In the genomic region with DNA sequence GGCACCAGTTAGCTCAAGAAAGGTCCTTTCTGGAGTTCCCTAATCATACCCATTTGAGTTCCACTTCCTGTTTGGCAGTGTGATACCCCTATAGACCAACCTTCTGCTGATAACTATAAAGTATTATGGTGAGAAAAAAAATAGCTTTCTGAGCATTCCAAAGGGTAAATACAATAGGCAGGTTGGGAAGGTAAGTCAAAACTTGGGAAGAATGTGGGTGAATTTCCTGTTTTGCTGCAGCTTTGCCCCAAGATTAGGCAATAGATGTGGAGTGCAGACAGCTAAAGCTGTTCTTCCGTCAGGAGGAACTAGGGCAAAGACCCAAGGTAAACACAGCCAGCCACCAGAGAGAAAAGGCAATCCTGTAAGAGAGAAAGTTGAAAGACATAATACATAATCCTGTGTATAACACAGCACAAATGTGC, we compare ENCODE assay signal across 10 cellular contexts. TPM values are rescaled to one million over a fixed set of nuclear protein-coding genes. Genes with fewer than 3 reads are reported as not detected.
DNase-seq lines count a peak whose midpoint lies in the region; ATAC-seq and TF ChIP-seq lines count a peak whose summit lies in the region.
"Had no signal": no experiment of that assay in that cellular context is flagged by ENCODE, and none has a peak within 500 bp of the region (broad histone marks: within the 10 kb centered on the region; RNA-seq: fewer than 3 reads in every experiment).

No MANE protein-coding gene starts in this region.

- POLR2A ChIA-PET in OCI-LY7 (lab: Charles Lee), result interaction anchor here (0.6 kb wide), 1 partner anchor 49 kb away, joined by 7 read pairs; no protein-coding TSS in a partner anchor

- H3K9me3 Mint-ChIP-seq in CD14-positive monocyte (peaks cover 0 to 7% (median 2%) of the 10 kb centered on the region in 7 donors), memory B cell (peaks cover 8% of the 10 kb centered on the region)

- BruUV-seq in OCI-LY7 (replicated peaks; lab: Mats Ljungman, UMichigan), result no TSS peak

- H3K9me3 ChIP-seq in OCI-LY7 (ENCODE audit: low read length), result peaks cover 12% of the 10 kb centered on the region; the same call in 1 of the 2 replicates

- peaks cover 16% of the 10 kb centered on the region for H3K4me1 Mint-ChIP-seq in CD14-positive monocyte
- peaks cover 20% of the 10 kb centered on the region for H3K4me1 Mint-ChIP-seq in memory B cell

- CTCF ChIA-PET in OCI-LY7 (lab: Charles Lee; ENCODE audit: unreplicated experiment), result no interaction called here

- H3K27me3 Mint-ChIP-seq in CD14-positive monocyte (ENCODE audit: low read depth in 3 of 3) (no peaks in the 10 kb centered on the region), memory B cell (no peaks in the 10 kb centered on the region)
- H3K27me3 Mint-ChIP-seq: central memory CD8-positive, alpha-beta T cell had no signal

- TF ChIP-seq CTCF in CD14-positive monocyte (IDR thresholded peaks at IDR 0.05) (no peak), choroid plexus epithelial cell (conservative IDR thresholded peaks at IDR 0.05; ENCODE audit: low read depth, low read length) (no peak), OCI-LY7 (conservative IDR thresholded peaks at IDR 0.05; ENCODE audit: low read length) (no peak)

- no peak overlapping the region for H3K27ac ChIP-seq in OCI-LY7 (ENCODE audit: low read depth, low read length, poor library complexity, severe bottlenecking)

- H3K4me2 ChIP-seq in OCI-LY7 (ENCODE audit: low read length), result no peak overlapping the region

- DNase-seq in CD14-positive monocyte (ENCODE audit: low spot score) (no peak), NCI-H1092 treated with DMSO at 0.1 percent for 48 hours (lab: John Stamatoyannopoulos, UW) (peak; percentile 67), choroid plexus epithelial cell (ENCODE audit: low read depth) (peak; percentile 90), memory B cell (ENCODE audit: low spot score in 2 of 2) (no peak), OCI-LY7 (ENCODE audit: low spot score) (no peak)
- no peak for DNase-seq in stimulated activated CD4-positive, alpha-beta T cell treated with anti-CD3 and anti-CD28 coated beads, Interleukin-2, amount 100 ng/mL, for 24 hours
- DNase-seq: occipital lobe had no signal

- peak overlapping the region in 1 of 2 donors; percentile 72 for H3K4me3 Mint-ChIP-seq in CD14-positive monocyte
- no peak overlapping the region for H3K4me3 Mint-ChIP-seq in memory B cell
- H3K4me3 Mint-ChIP-seq: central memory CD8-positive, alpha-beta T cell had no signal

- peak overlapping the region in 6 of 7 donors; percentile 17 to 84 (median 69) for H3K27ac Mint-ChIP-seq in CD14-positive monocyte
- H3K27ac Mint-ChIP-seq in memory B cell, result peak overlapping the region; percentile 7

- H3K9me2 ChIP-seq in OCI-LY7 (ENCODE audit: insufficient read depth, low read length), result no peaks in the 10 kb centered on the region

- peaks cover 5% of the 10 kb centered on the region; the same call in 1 of the 2 replicates for H3K79me2 ChIP-seq in OCI-LY7 (ENCODE audit: insufficient read depth, low read depth, low read length)

- ATAC-seq in memory B cell (ENCODE audit: low read depth), result no peak
- no peak for ATAC-seq in GM21360 (IDR thresholded peaks at IDR 0.05; ENCODE audit: unreplicated experiment)
- ATAC-seq in GM19351 (IDR thresholded peaks at IDR 0.05; ENCODE audit: unreplicated experiment), result no peak

- H3K36me3 Mint-ChIP-seq in CD14-positive monocyte, result peaks cover 16 to 35% of the 10 kb centered on the region in 2 donors
- H3K36me3 Mint-ChIP-seq in memory B cell, result peaks cover 36% of the 10 kb centered on the region

- H4K20me1 ChIP-seq in OCI-LY7 (ENCODE audit: insufficient read depth, low read length), result no peaks in the 10 kb centered on the region

- intact Hi-C loops in CD14-positive monocyte (cut with micrococcal nuclease) (no loop called here), OCI-LY7 (cut with micrococcal nuclease; ENCODE audit: unreplicated experiment) (no loop called here)

- no peak overlapping the region for H3K4me3 ChIP-seq in choroid plexus epithelial cell (ENCODE audit: low read depth, low read length)
- H3K4me3 ChIP-seq in OCI-LY7 (ENCODE audit: low read depth, low read length, poor library complexity, severe bottlenecking), result no peak overlapping the region

- H3K36me3 ChIP-seq in OCI-LY7 (ENCODE audit: insufficient read depth, low read length), result peaks cover 41% of the 10 kb centered on the region

- H3K4me1 ChIP-seq in OCI-LY7 (ENCODE audit: insufficient read depth, low read length, poor library complexity, severe bottlenecking), result no peaks in the 10 kb centered on the region

- no peak overlapping the region for H2AFZ ChIP-seq in OCI-LY7 (ENCODE audit: low read length)

RNA-seq across cellular contexts. Expression of a gene that starts 49.9 kb away (rescaled TPM):
- not detected for polyA plus RNA-seq in CD14-positive monocyte
- not detected in 2 replicates for total RNA-seq in OCI-LY7 (2014; rRNA removed; shearing (Covaris generic))
- total RNA-seq in OCI-LY7 (2022), result not detected in 2 replicates
- total RNA-seq: occipital lobe had no signal

Comparison
In these comparisons a context has a peak if more than half of its experiments do, and no peak if none do; other contexts are left out.
1. DNase-seq: peak in NCI-H1092 treated with DMSO at 0.1 percent for 48 hours (single experiment) and choroid plexus epithelial cell (single experiment); none in CD14-positive monocyte (single experiment), memory B cell (0 of 2), stimulated activated CD4-positive, alpha-beta T cell treated with anti-CD3 and anti-CD28 coated beads, Interleukin-2, amount 100 ng/mL, for 24 hours (0 of 2) and OCI-LY7 (single experiment).